Comparison of ENCODE assay signal across 9 cellular contexts in the genomic region with DNA sequence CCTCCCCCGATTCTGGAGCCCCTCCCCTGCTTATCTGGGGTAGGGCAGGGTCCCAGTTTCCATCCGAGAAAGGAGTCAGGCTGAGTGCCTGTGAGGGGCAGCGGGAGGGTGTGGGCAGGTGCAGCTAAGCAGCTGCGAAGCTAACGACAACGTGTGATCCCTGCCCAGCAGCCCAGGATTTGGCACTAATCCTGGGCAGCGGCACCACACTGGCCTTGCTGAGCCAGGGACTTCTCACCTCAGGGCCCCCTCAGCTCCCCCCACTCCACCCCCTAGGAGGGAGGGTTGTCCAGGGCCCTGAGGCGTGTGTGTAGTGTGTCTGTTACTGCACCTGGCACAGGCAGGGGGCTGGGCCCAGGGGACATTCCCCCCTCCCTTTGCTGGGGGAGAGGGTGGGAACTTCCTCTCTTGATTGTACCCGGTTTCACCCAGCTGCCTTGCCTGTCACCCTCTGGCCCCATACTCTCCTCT. TPM values are rescaled to one million over a fixed set of nuclear protein-coding genes. Genes with fewer than 3 reads are reported as not detected.
DNase-seq lines count a peak whose midpoint lies in the region; ATAC-seq and TF ChIP-seq lines count a peak whose summit lies in the region.
"Had no signal": no experiment of that assay in that cellular context is flagged by ENCODE, and none has a peak within 500 bp of the region (broad histone marks: within the 10 kb centered on the region; RNA-seq: fewer than 3 reads in every experiment).

No MANE protein-coding gene starts in this region.

- 42 to 68% (median 47%) methylated on average over 2 to 9 of the region's 9 CpGs for WGBS in heart left ventricle, 4 donors
- 27% methylated on average over 8 to 9 of the region's 9 CpGs for WGBS in tibial nerve, 2 donors

- no peak overlapping the region for H3K4me3 Mint-ChIP-seq in progenitor cell of endocrine pancreas (ENCODE audit: low read depth)

- intact Hi-C loops in heart left ventricle (cut with DNase I), result loop anchor here in 6 of 10 donors (5.0 to 10.0 kb wide), 5 partner anchors 41 to 186 kb away; a partner anchor contains a TSS

- H3K4me3 ChIP-seq in H7 (ENCODE audit: insufficient read depth, low read depth, low read length) (no peak overlapping the region), heart left ventricle (peak overlapping the region in 9 of 12 donors; percentile 4 to 53 (median 37)), tibial nerve (peak overlapping the region in 3 of 4 donors; percentile 1 to 37 (median 27))

- H3K27ac Mint-ChIP-seq in progenitor cell of endocrine pancreas, result no peak overlapping the region

- H3K9me3 ChIP-seq in heart left ventricle (no peaks in the 10 kb centered on the region), tibial nerve (no peaks in the 10 kb centered on the region)

- TF ChIP-seq CTCF in heart left ventricle (IDR thresholded peaks at IDR 0.05), result no peak
- no peak for TF ChIP-seq CTCF in tibial nerve (IDR thresholded peaks at IDR 0.05)
- no peak for TF ChIP-seq CTCF in progenitor cell of endocrine pancreas (IDR thresholded peaks at IDR 0.05; ENCODE audit: unreplicated experiment)

- H3K36me3 Mint-ChIP-seq in progenitor cell of endocrine pancreas (ENCODE audit: insufficient read depth), result peaks cover 4% of the 10 kb centered on the region

- TF ChIP-seq EP300 in tibial nerve (IDR thresholded peaks at IDR 0.05), result no peak

- H3K27ac ChIP-seq in heart left ventricle (peak overlapping the region; percentile 46 to 89 (median 71)), tibial nerve (peak overlapping the region; percentile 80 to 93 (median 86))

- peak in 2 of 4 donors; percentile 12 to 19 for ATAC-seq in heart left ventricle

- H3K4me1 ChIP-seq in heart left ventricle (peaks cover 6 to 37% (median 27%) of the 10 kb centered on the region in 12 donors), tibial nerve (peaks cover 0 to 50% (median 32%) of the 10 kb centered on the region in 4 donors)

- peaks cover 7% of the 10 kb centered on the region for H3K4me1 Mint-ChIP-seq in progenitor cell of endocrine pancreas (ENCODE audit: low read depth)

- H3K27me3 Mint-ChIP-seq in progenitor cell of endocrine pancreas, result peaks cover 4% of the 10 kb centered on the region

- DNase-seq in DMS79 (lab: John Stamatoyannopoulos, UW) (peak; percentile 14), H7 (peak; percentile 73), NCI-H2107 treated with DMSO at 0.1 percent for 48 hours (lab: John Stamatoyannopoulos, UW; ENCODE audit: unreplicated experiment) (peak; percentile 77), heart left ventricle (peak in 1 of 5 donors; percentile 37), tibial nerve (ENCODE audit: low spot score in 2 of 2) (no peak), NCI-H446 (lab: John Stamatoyannopoulos, UW) (no peak), progenitor cell of endocrine pancreas (ENCODE audit: low spot score, unreplicated experiment) (no peak), medulla oblongata (ENCODE audit: extremely low spot score) (no peak)

- H3K27me3 ChIP-seq in H7 (ENCODE audit: control insufficient read depth, insufficient read depth, low read length) (no peaks in the 10 kb centered on the region), heart left ventricle (no peaks in the 10 kb centered on the region), tibial nerve (no peaks in the 10 kb centered on the region)

- no peaks in the 10 kb centered on the region for H3K9me3 Mint-ChIP-seq in progenitor cell of endocrine pancreas (ENCODE audit: low read depth)
- H3K9me3 Mint-ChIP-seq: nephron had no signal

- peaks cover 13% of the 10 kb centered on the region for H3K36me3 ChIP-seq in H7 (replicated peaks; ENCODE audit: control insufficient read depth, insufficient read depth, low read length)
- H3K36me3 ChIP-seq in heart left ventricle, result peaks cover 0 to 29% (median 21%) of the 10 kb centered on the region in 9 donors
- peaks cover 0 to 41% (median 6%) of the 10 kb centered on the region in 3 donors for H3K36me3 ChIP-seq in tibial nerve

- no peak for TF ChIP-seq POLR2A in heart left ventricle (IDR thresholded peaks at IDR 0.05)
- no peak for TF ChIP-seq POLR2A in tibial nerve (IDR thresholded peaks at IDR 0.05)

RNA-seq across cellular contexts. Expression of a gene that starts 1.8 kb away (rescaled TPM):
- not detected in 2 replicates for total RNA-seq in H7 (2014; rRNA removed; shearing (Covaris generic))
- total RNA-seq in heart left ventricle (under 1 TPM in 3 of 9 donors, not detected in 6; 0.29 to 0.52 (median 0.32) TPM), tibial nerve (10 to 100 TPM; 16.5 to 78.7 (median 39.3) TPM), progenitor cell of endocrine pancreas (not detected in 2 replicates)
- polyA plus RNA-seq in heart left ventricle, result under 1 TPM; 0.08 to 0.65 TPM

RNA-seq across cellular contexts. Expression of a gene that starts 11.5 kb away (rescaled TPM):
- 67.3 and 75.7 TPM in 2 replicates for total RNA-seq in H7 (2014; rRNA removed; shearing (Covaris generic))
- total RNA-seq in heart left ventricle, result 10 to 100 TPM; 18.9 to 46.7 (median 24.1) TPM
- 100 to 1,000 TPM in 1 of 2 donors, 10 to 100 TPM in 1; 22.1 to 108 TPM for polyA plus RNA-seq in heart left ventricle
- total RNA-seq in tibial nerve, result 10 to 100 TPM; 32.6 to 49.6 (median 37.5) TPM
- total RNA-seq in progenitor cell of endocrine pancreas, result 23.5 and 26.4 TPM in 2 replicates

RNA-seq across cellular contexts. Expression of a gene that starts 30.1 kb away (rescaled TPM):
- 11.8 and 29.6 TPM in 2 replicates for total RNA-seq in H7 (2014; rRNA removed; shearing (Covaris generic))
- total RNA-seq in heart left ventricle, result 100 to 1,000 TPM in 2 of 9 donors, 10 to 100 TPM in 7; 22.0 to 140 (median 42.0) TPM
- 10 to 100 TPM; 59.5 to 66.3 TPM for polyA plus RNA-seq in heart left ventricle
- total RNA-seq in tibial nerve, result 1,000 to 10,000 TPM in 1 of 4 donors, 100 to 1,000 TPM in 3; 390 to 1,252 (median 718) TPM
- total RNA-seq in progenitor cell of endocrine pancreas, result 21.7 and 22.8 TPM in 2 replicates

Comparison
In these comparisons a context has a peak if more than half of its experiments do, and no peak if none do; other contexts are left out.
1. DNase-seq: peak in DMS79 (single experiment), H7 (single experiment) and NCI-H2107 treated with DMSO at 0.1 percent for 48 hours (single experiment); none in tibial nerve (0 of 2), NCI-H446 (0 of 2), progenitor cell of endocrine pancreas (single experiment) and medulla oblongata (single experiment).
2. RNA of a gene that starts 1.8 kb away (total RNA-seq): 16.5 to 78.7 TPM in tibial nerve; 0.29 to 0.52 TPM in heart left ventricle, not detected in H7 and not detected in progenitor cell of endocrine pancreas; every median in the first group is over 10 times any median in the second.